Comparison of ENCODE assay signal across 1 cellular context in genomic region chr10:113746188-113746950, GRCh38.
TF ChIP-seq lines count a peak whose summit lies in the region.

No MANE protein-coding gene starts in this region.

TF ChIP-seq in HepG2, 621 proteins besides CTCF, POLR2A, EP300 and RAD21 (continued from another document and continues in another):
- TF ChIP-seq ARID5B (CRISPR knock-in tag; IDR thresholded peaks at IDR 0.05) (peak; percentile 39; the same call in 1 of the 2 replicates), TRIM22 (IDR thresholded peaks at IDR 0.05) (no peak), ZBTB10 (CRISPR knock-in tag; IDR thresholded peaks at IDR 0.05; ENCODE audit: borderline replicate concordance) (no peak), NR2F1 (CRISPR knock-in tag; IDR thresholded peaks at IDR 0.05) (peak; percentile 29 to 32; a peak in 1 of 4 replicates), TARDBP (CRISPR knock-in tag; IDR thresholded peaks at IDR 0.05) (0 out of 2 replicates have a peak, but pooled peaks have one; percentile 13), ZNF441 (CRISPR knock-in tag; IDR thresholded peaks at IDR 0.05; ENCODE audit: borderline replicate concordance) (0 out of 2 replicates have a peak, but pooled peaks have one; percentile 38), GLI4 (CRISPR knock-in tag; IDR thresholded peaks at IDR 0.05; ENCODE audit: borderline replicate concordance) (no peak), MTA1 (CRISPR knock-in tag; IDR thresholded peaks at IDR 0.05; ENCODE audit: borderline replicate concordance) (no peak), HNF4G (IDR thresholded peaks at IDR 0.05; ENCODE audit: borderline replicate concordance, low read depth, low read length) (peak; percentile 60; the same call in 1 of the 2 replicates), HNF4G (CRISPR knock-in tag; IDR thresholded peaks at IDR 0.05; ENCODE audit: borderline replicate concordance, low read depth) (peak; percentile 39; the same call in 1 of the 2 replicates), SKI (IDR thresholded peaks at IDR 0.05; ENCODE audit: partially characterized antibody) (no peak), SRSF4 (IDR thresholded peaks at IDR 0.05; ENCODE audit: low read depth, low read length, poor library complexity, severe bottlenecking) (no peak), PRDM10 (CRISPR knock-in tag; IDR thresholded peaks at IDR 0.05; ENCODE audit: low read depth) (no peak), SOX6 (IDR thresholded peaks at IDR 0.05) (no peak), SOX6 (CRISPR knock-in tag; IDR thresholded peaks at IDR 0.05) (peak; percentile 43; the same call in 1 of the 2 replicates), TBX2 (CRISPR knock-in tag; IDR thresholded peaks at IDR 0.05; ENCODE audit: borderline replicate concordance) (no peak), NR2F6 (IDR thresholded peaks at IDR 0.05) (peak; percentile 48), NR2F6 (CRISPR knock-in tag; IDR thresholded peaks at IDR 0.05) (no peak), SMAD1 (CRISPR knock-in tag; IDR thresholded peaks at IDR 0.05; ENCODE audit: borderline replicate concordance, low read depth) (no peak), SMAD3 (CRISPR knock-in tag; IDR thresholded peaks at IDR 0.05) (no peak), PITX1 (CRISPR knock-in tag; IDR thresholded peaks at IDR 0.05) (no peak), HNF4A (CRISPR knock-in tag; IDR thresholded peaks at IDR 0.05) (peak; percentile 81), ZNF44 (CRISPR knock-in tag; IDR thresholded peaks at IDR 0.05) (no peak), REPIN1 (CRISPR knock-in tag; IDR thresholded peaks at IDR 0.05; ENCODE audit: borderline replicate concordance, low read depth) (0 out of 2 replicates have a peak, but pooled peaks have one; percentile 16), SOX13 (IDR thresholded peaks at IDR 0.05) (no peak), SOX13 (CRISPR knock-in tag; conservative IDR thresholded peaks at IDR 0.05 in 1 of 2, IDR thresholded peaks at IDR 0.05 in 1 of 2) (0 out of 4 replicates have a peak, but pooled peaks of 1 of the 2 experiments have one; percentile 19), ZMAT3 (CRISPR knock-in tag; conservative IDR thresholded peaks at IDR 0.05) (no peak), ZNF142 (CRISPR knock-in tag; IDR thresholded peaks at IDR 0.05) (no peak), NFYB (CRISPR knock-in tag; IDR thresholded peaks at IDR 0.05) (peak; percentile 47), ADNP (CRISPR knock-in tag; IDR thresholded peaks at IDR 0.05) (no peak), SKIL (CRISPR knock-in tag; IDR thresholded peaks at IDR 0.05; ENCODE audit: borderline replicate concordance) (no peak), ZMYM4 (CRISPR knock-in tag; IDR thresholded peaks at IDR 0.05) (peak; percentile 54), PHF21A (CRISPR knock-in tag; IDR thresholded peaks at IDR 0.05) (peak; percentile 65), HHEX (CRISPR knock-in tag; IDR thresholded peaks at IDR 0.05) (peak; percentile 39; the same call in 1 of the 2 replicates), KLF12 (CRISPR knock-in tag; IDR thresholded peaks at IDR 0.05; ENCODE audit: borderline replicate concordance) (no peak), ZFP37 (CRISPR knock-in tag; IDR thresholded peaks at IDR 0.05; ENCODE audit: borderline replicate concordance) (no peak), MAFG (CRISPR knock-in tag; IDR thresholded peaks at IDR 0.05) (no peak), NR2F2 (IDR thresholded peaks at IDR 0.05; ENCODE audit: borderline replicate concordance, low read depth) (peak; percentile 69; the same call in 1 of the 2 replicates), TOPORS (CRISPR knock-in tag; IDR thresholded peaks at IDR 0.05) (no peak), ZBTB43 (CRISPR knock-in tag; conservative IDR thresholded peaks at IDR 0.05) (no peak), SALL1 (CRISPR knock-in tag; IDR thresholded peaks at IDR 0.05) (peak; percentile 42; the same call in 1 of the 2 replicates)
